In the genomic region with DNA sequence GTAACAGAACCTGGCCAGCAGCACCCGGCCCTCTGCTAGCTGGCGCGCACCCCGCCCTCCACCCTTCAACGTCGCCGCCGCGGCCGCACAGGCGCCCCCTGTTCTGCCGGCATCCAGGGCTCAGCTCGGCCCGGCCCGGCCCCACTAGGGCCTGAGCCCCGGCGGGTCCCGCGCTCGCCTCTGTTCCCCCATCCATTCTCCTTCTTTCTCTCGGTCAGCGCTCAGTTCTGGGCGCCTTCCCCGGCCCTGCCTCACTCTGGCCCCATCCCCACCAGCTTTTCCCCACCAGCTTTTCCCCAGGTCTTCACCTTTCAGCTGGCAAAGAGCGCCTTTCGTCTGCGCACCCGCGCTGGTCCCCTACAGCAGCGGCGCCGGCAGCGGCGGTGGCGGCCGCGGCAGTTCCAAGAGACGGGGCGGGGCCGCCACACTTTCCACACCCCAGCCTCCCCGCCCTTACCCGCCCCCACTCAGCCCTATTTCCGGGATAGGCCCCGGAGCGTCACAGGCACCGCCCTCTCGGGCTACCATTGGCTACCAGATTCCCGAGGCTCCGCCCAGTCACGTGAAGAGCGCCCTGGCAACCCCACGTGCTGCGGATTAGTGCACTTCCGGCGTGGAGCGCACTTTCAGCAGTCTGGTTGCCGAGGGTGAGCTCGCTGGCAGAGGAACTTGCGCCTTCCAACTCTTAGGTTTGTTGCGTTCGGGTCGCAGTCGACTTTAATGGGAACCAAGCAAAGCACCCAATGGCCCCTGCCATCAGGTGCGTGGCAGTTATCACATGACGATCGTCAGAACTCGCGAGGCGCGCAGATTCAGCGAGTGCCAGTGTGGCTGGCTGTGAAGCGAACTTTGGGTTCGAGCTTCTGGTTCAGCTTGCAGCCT, we compare ENCODE assay signal across 8 cellular contexts. TPM values are rescaled to one million over a fixed set of nuclear protein-coding genes. Genes with fewer than 3 reads are reported as not detected.
DNase-seq lines count a peak whose midpoint lies in the region; ATAC-seq, FAIRE-seq and TF ChIP-seq lines count a peak whose summit lies in the region.

A gene (minus strand): TSS at position 403 of the 882 bp plus-strand sequence. CDS start 831 bp downstream, outside the sequence.

- ATAC-seq in HG02759 (IDR thresholded peaks at IDR 0.05; ENCODE audit: unreplicated experiment), result peak; percentile 94
- ATAC-seq in T-cell (replicated peaks in 1 of 4), result peak; percentile 95 to 98 (median 96)
- peak; percentile 90 to 97 (median 97) for ATAC-seq in psoas muscle

- H3K27ac Mint-ChIP-seq in T-cell, result peak within 1 kb of the TSS; percentile 96

- H3K27me3 Mint-ChIP-seq in T-cell, result no peaks in the 10 kb centered on the region

- 10 to 15% (median 13%) methylated on average over 66 to 73 of the region's 73 CpGs for WGBS in psoas muscle, 3 donors

- peaks cover under 1% of the 10 kb centered on the region for H3K36me3 Mint-ChIP-seq in T-cell

- CTCF ChIA-PET in T-cell (lab: Charles Lee), result interaction anchor here (0.5 to 1.6 kb wide), 4 partner anchors 12 to 53 kb away, joined by 3 to 4 read pairs (median 3); no protein-coding TSS in a partner anchor

- H3K27ac ChIP-seq in right atrium auricular region (peak within 1 kb of the TSS; percentile 66 to 80), psoas muscle (peak within 1 kb of the TSS; percentile 7)

- H3K4me1 Mint-ChIP-seq in T-cell, result peaks cover 10 to 31% (median 26%) of the 10 kb centered on the region in 3 donors

- peak within 1 kb of the TSS; percentile 78 to 94 (median 93) for H3K4me3 Mint-ChIP-seq in T-cell

- H3K4me3 ChIP-seq in GM12875 (ENCODE audit: low read depth, low read length) (peak within 1 kb of the TSS; percentile 65), right atrium auricular region (peak within 1 kb of the TSS; percentile 75 to 85), psoas muscle (peak within 1 kb of the TSS; percentile 76)

- H3K9me3 ChIP-seq in right atrium auricular region, result peaks cover 0 to 11% of the 10 kb centered on the region in 2 donors
- peaks cover 9% of the 10 kb centered on the region for H3K9me3 ChIP-seq in psoas muscle

- TF ChIP-seq CTCF in GM12875 (IDR thresholded peaks at IDR 0.05; ENCODE audit: borderline replicate concordance, insufficient read depth, low read depth, low read length) (no peak), right atrium auricular region (IDR thresholded peaks at IDR 0.05) (no peak), psoas muscle (IDR thresholded peaks at IDR 0.05) (no peak)

- peaks cover 9 to 31% (median 12%) of the 10 kb centered on the region in 3 donors for H3K9me3 Mint-ChIP-seq in T-cell

- DNase-seq in NCI-H1105 treated with DMSO at 0.1 percent for 48 hours (lab: John Stamatoyannopoulos, UW) (peak; percentile 85), T-cell (peak; percentile 88 to 99 (median 97)), amniotic epithelial cell (ENCODE audit: low read depth) (peak; percentile 95), right atrium auricular region (ENCODE audit: low spot score) (peak; percentile 96), psoas muscle (peak; percentile 96), urothelium cell line (ENCODE audit: low spot score) (peak; percentile 98)

- POLR2A ChIA-PET in T-cell (lab: Charles Lee), result interaction anchor here in 1 of 2 donors (1.2 to 1.8 kb wide), 2 partner anchors 36 to 39 kb away, joined by 5 to 13 read pairs; a partner anchor contains a TSS

- H3K4me1 ChIP-seq in right atrium auricular region (peaks cover 0 to 19% of the 10 kb centered on the region in 2 donors), psoas muscle (no peaks in the 10 kb centered on the region)

- intact Hi-C loops in psoas muscle (cut with DNase I), result no loop called here

- no peak for FAIRE-seq in urothelium cell line (lab: Jason Lieb, UNC)

- H3K27me3 ChIP-seq in right atrium auricular region, result no peaks in the 10 kb centered on the region
- peaks cover 0 to 22% (median 0%) of the 10 kb centered on the region in 3 donors for H3K27me3 ChIP-seq in psoas muscle (ENCODE audit: insufficient read depth in 3 of 3, low read length in 2 of 3)

- H3K36me3 ChIP-seq in right atrium auricular region, result no peaks in the 10 kb centered on the region
- H3K36me3 ChIP-seq in psoas muscle (ENCODE audit: insufficient read depth in 1 of 2, low read depth in 1 of 2), result no peaks in the 10 kb centered on the region

RNA-seq across cellular contexts. Expression of the gene that starts here (rescaled TPM):
- 10 to 100 TPM; 10.1 to 14.1 (median 13.5) TPM for total RNA-seq in T-cell
- total RNA-seq in right atrium auricular region, result 1 to 10 TPM; 4.2 to 5.0 TPM
- 1 to 10 TPM in 3 of 4 donors, under 1 TPM in 1; 0.90 to 4.0 (median 2.7) TPM for total RNA-seq in psoas muscle
- polyA plus RNA-seq in psoas muscle, result 1 to 10 TPM in 2 of 3 donors, under 1 TPM in 1; 0.46 to 3.0 (median 1.5) TPM

Comparison
In these comparisons a context has a peak if more than half of its experiments do, and no peak if none do; other contexts are left out.
1. Peak in every context shown above with its lines: DNase-seq, ATAC-seq, H3K4me3 ChIP-seq and H3K27ac ChIP-seq.